Comparison of ENCODE assay signal across 8 cellular contexts in genomic region chr7:43906327-43907010, GRCh38. TPM values are rescaled to one million over a fixed set of nuclear protein-coding genes. Genes with fewer than 3 reads are reported as not detected.
DNase-seq lines count a peak whose midpoint lies in the region; ATAC-seq lines count a peak whose summit lies in the region.

URGCP (minus strand) TSS chr7:43906596; CDS start chr7:43906575, 21 bp downstream.

- H3K27me3 ChIP-seq in ACC112 (ENCODE audit: insufficient read depth, low read length) (no peaks in the 10 kb centered on the region), NT2/D1 (ENCODE audit: insufficient read depth, insufficient read length) (peaks cover 14% of the 10 kb centered on the region)

- no peaks in the 10 kb centered on the region for H3K27me3 Mint-ChIP-seq in naive thymus-derived CD8-positive, alpha-beta T cell
- H3K27me3 Mint-ChIP-seq in stimulated activated naive CD8-positive, alpha-beta T cell treated with anti-CD3 and anti-CD28 coated beads, Interleukin-15, amount 100 ng/mL, for 72 hours, result no peaks in the 10 kb centered on the region

- H3K9me3 ChIP-seq in NT2/D1 (ENCODE audit: insufficient read depth, low read length), result no peaks in the 10 kb centered on the region

- H3K27ac Mint-ChIP-seq in naive thymus-derived CD8-positive, alpha-beta T cell, result peak within 1 kb of the TSS; percentile 88 to 97 (median 96)
- peak within 1 kb of the TSS; percentile 99 for H3K27ac Mint-ChIP-seq in stimulated activated naive CD8-positive, alpha-beta T cell treated with anti-CD3 and anti-CD28 coated beads, Interleukin-15, amount 100 ng/mL, for 72 hours

- H3K4me1 Mint-ChIP-seq in naive thymus-derived CD8-positive, alpha-beta T cell, result peaks cover 19 to 50% (median 40%) of the 10 kb centered on the region in 4 donors
- peaks cover 40% of the 10 kb centered on the region for H3K4me1 Mint-ChIP-seq in stimulated activated naive CD8-positive, alpha-beta T cell treated with anti-CD3 and anti-CD28 coated beads, Interleukin-15, amount 100 ng/mL, for 72 hours

- peaks cover 46% of the 10 kb centered on the region for H3K79me2 ChIP-seq in ACC112 (ENCODE audit: control insufficient read depth, insufficient read depth, low read length, unreplicated experiment)

- H3K36me3 ChIP-seq in ACC112 (ENCODE audit: insufficient read depth, low read length) (no peaks in the 10 kb centered on the region; the same call in 1 of the 2 replicates), NT2/D1 (ENCODE audit: insufficient read depth, insufficient read length, low read length) (no peaks in the 10 kb centered on the region)

- peak within 1 kb of the TSS; percentile 85 to 97 (median 95) for H3K4me3 Mint-ChIP-seq in naive thymus-derived CD8-positive, alpha-beta T cell
- H3K4me3 Mint-ChIP-seq in stimulated activated naive CD8-positive, alpha-beta T cell treated with anti-CD3 and anti-CD28 coated beads, Interleukin-15, amount 100 ng/mL, for 72 hours, result peak within 1 kb of the TSS; percentile 92 to 94

- H3K4me3 ChIP-seq in ACC112 (ENCODE audit: low read depth, low read length) (peak within 1 kb of the TSS; percentile 83), NT2/D1 (ENCODE audit: insufficient read length, low read depth) (peak within 1 kb of the TSS; percentile 55)

- peak within 1 kb of the TSS; percentile 78 for H3K9ac ChIP-seq in NT2/D1 (ENCODE audit: insufficient read length, low read depth)

- ATAC-seq in GM18519 (IDR thresholded peaks at IDR 0.05; ENCODE audit: low FRiP score, unreplicated experiment) (peak; percentile 49), HG03066 (IDR thresholded peaks at IDR 0.05; ENCODE audit: low read depth, unreplicated experiment) (peak; percentile 80)
- ATAC-seq in naive thymus-derived CD8-positive, alpha-beta T cell, result peak; percentile 91 to 92
- peak; percentile 85 for ATAC-seq in stimulated activated naive CD8-positive, alpha-beta T cell treated with anti-CD3 and anti-CD28 coated beads, Interleukin-15, amount 100 ng/mL, for 72 hours

- POLR2A ChIA-PET in naive thymus-derived CD8-positive, alpha-beta T cell (lab: Charles Lee), result interaction anchor here (0.6 to 2.0 kb wide), 5 partner anchors 13 to 175 kb away, joined by 3 to 10 read pairs (median 4); partner anchors contain the start of gene UBE2D4

- peaks cover 12% of the 10 kb centered on the region for H3K4me1 ChIP-seq in ACC112 (ENCODE audit: control insufficient read depth, insufficient read depth, low read length, unreplicated experiment)
- no peaks in the 10 kb centered on the region for H3K4me1 ChIP-seq in NT2/D1 (ENCODE audit: insufficient read depth, insufficient read length)

- peak within 1 kb of the TSS; percentile 100 for H2AFZ ChIP-seq in ACC112 (ENCODE audit: low read length, unreplicated experiment)

- H3K36me3 Mint-ChIP-seq in naive thymus-derived CD8-positive, alpha-beta T cell, result peaks cover 0 to 5% (median 0%) of the 10 kb centered on the region in 3 donors

- no peaks in the 10 kb centered on the region for H3K9me3 Mint-ChIP-seq in naive thymus-derived CD8-positive, alpha-beta T cell
- H3K9me3 Mint-ChIP-seq in stimulated activated naive CD8-positive, alpha-beta T cell treated with anti-CD3 and anti-CD28 coated beads, Interleukin-15, amount 100 ng/mL, for 72 hours, result no peaks in the 10 kb centered on the region

- no peak for DNase-seq in NT2/D1 (ENCODE audit: low read depth, low spot score)
- peak; percentile 51 for DNase-seq in activated T-helper 1 cell treated with Interleukin-2 at 50 U/mL for 16 hours (ENCODE audit: low read depth)
- peak; percentile 21 for DNase-seq in fibroblast of gingiva (ENCODE audit: low read depth)
- DNase-seq in naive thymus-derived CD8-positive, alpha-beta T cell, result peak; percentile 35 to 75 (median 52)
- DNase-seq in stimulated activated naive CD8-positive, alpha-beta T cell treated with anti-CD3 and anti-CD28 coated beads, Interleukin-15, amount 100 ng/mL, for 72 hours, result peak; percentile 46 to 55

- H3K27ac ChIP-seq in ACC112 (ENCODE audit: low read depth, low read length), result peak within 1 kb of the TSS; percentile 26; the same call in 1 of the 2 replicates

RNA-seq across cellular contexts. Expression of gene URGCP, which starts in this region (rescaled TPM):
- total RNA-seq in naive thymus-derived CD8-positive, alpha-beta T cell, result 10 to 100 TPM; 27.9 to 34.0 TPM
- polyA plus RNA-seq in naive thymus-derived CD8-positive, alpha-beta T cell, result 10 to 100 TPM; 20.1 to 34.2 (median 21.8) TPM
